ENCODE assay signal across 16 cellular contexts in the genomic region with DNA sequence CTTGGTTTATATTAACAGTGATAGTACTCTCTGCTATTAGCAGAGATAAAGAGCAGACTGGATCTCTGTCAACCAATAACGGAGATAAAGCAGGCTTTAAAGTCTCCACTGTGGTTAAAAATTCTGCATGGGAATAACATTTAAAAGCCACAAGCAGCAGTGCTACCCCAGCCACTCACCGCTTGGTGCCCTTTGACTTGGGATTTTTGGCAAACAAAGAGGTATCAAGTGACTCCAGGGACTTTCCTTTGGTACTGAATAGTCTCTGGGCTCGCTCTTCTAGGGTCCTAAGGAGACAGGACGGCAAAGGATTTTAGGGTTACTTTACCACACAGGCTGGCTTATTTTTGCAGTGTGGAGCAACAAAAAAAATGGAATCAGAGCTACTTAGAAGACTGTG. TPM values are rescaled to one million over a fixed set of nuclear protein-coding genes. Genes with fewer than 3 reads are reported as not detected.
DNase-seq lines count a peak whose midpoint lies in the region; ATAC-seq lines count a peak whose summit lies in the region.
"Had no signal": no experiment of that assay in that cellular context is flagged by ENCODE, and none has a peak within 500 bp of the region (broad histone marks: within the 10 kb centered on the region; RNA-seq: fewer than 3 reads in every experiment).

No MANE protein-coding gene starts in this region.

- H3K36me3 Mint-ChIP-seq in activated T-cell treated with anti-CD3 and anti-CD28 coated beads, Interleukin-2, amount 50 U/mL, for 24 hours (ENCODE audit: low read depth): peaks cover 94% of the 10 kb centered on the region
- peaks cover 52% of the 10 kb centered on the region for H3K36me3 Mint-ChIP-seq in activated T-cell treated with anti-CD3 and anti-CD28 coated beads, Interleukin-2, amount 50 U/mL, for 4 hours (ENCODE audit: insufficient read depth)
- peaks cover 68% of the 10 kb centered on the region for H3K36me3 Mint-ChIP-seq in stimulated activated memory B cell treated with anti-CD40 and anti-IgM and Interleukin-4, amounts not matched to agents 10 μg/mL and 1 μg/mL and 100 μg/mL, for 72 hours

- no peak for DNase-seq in activated T-cell treated with anti-CD3 and anti-CD28 coated beads, Interleukin-2, amount 50 U/mL, for 24 hours
- no peak for DNase-seq in activated T-cell treated with anti-CD3 and anti-CD28 coated beads, Interleukin-2, amount 50 U/mL, for 4 hours
- DNase-seq in stimulated activated naive CD8-positive, alpha-beta T cell treated with anti-CD3 and anti-CD28 coated beads, Interleukin-15, Interleukin-2, amounts not matched to agents 100 U/mL and 50 U/mL, for 24 hours: no peak
- DNase-seq in stimulated activated naive CD8-positive, alpha-beta T cell treated with anti-CD3 and anti-CD28 coated beads, Interleukin-15, amount 100 ng/mL, for 72 hours: no peak
- no peak for DNase-seq in NK-92 treated with Interleukin-12 subunit alpha and Interleukin-12 subunit beta, amount 100 ng/mL, for 24 hours (lab: John Stamatoyannopoulos, UW)
- no peak for DNase-seq in cerebellar cortex (ENCODE audit: low spot score)
- DNase-seq: AML-193; CD4-positive, alpha-beta memory T cell; DMS153; DMS79; GDM1; H9; IMR-90 had no signal

- H3K27me3 Mint-ChIP-seq in activated T-cell treated with anti-CD3 and anti-CD28 coated beads, Interleukin-2, amount 50 U/mL, for 24 hours: no peaks in the 10 kb centered on the region
- no peaks in the 10 kb centered on the region for H3K27me3 Mint-ChIP-seq in activated T-cell treated with anti-CD3 and anti-CD28 coated beads, Interleukin-2, amount 50 U/mL, for 4 hours (ENCODE audit: low read depth)
- no peaks in the 10 kb centered on the region for H3K27me3 Mint-ChIP-seq in stimulated activated naive CD8-positive, alpha-beta T cell treated with anti-CD3 and anti-CD28 coated beads, Interleukin-15, amount 100 ng/mL, for 72 hours
- H3K27me3 Mint-ChIP-seq in stimulated activated memory B cell treated with anti-CD40 and anti-IgM and Interleukin-4, amounts not matched to agents 10 μg/mL and 1 μg/mL and 100 μg/mL, for 72 hours: no peaks in the 10 kb centered on the region
- H3K27me3 Mint-ChIP-seq: CD4-positive, alpha-beta memory T cell had no signal

- H3K4me1 Mint-ChIP-seq in activated T-cell treated with anti-CD3 and anti-CD28 coated beads, Interleukin-2, amount 50 U/mL, for 24 hours (ENCODE audit: low read depth): peaks cover 4% of the 10 kb centered on the region
- no peaks in the 10 kb centered on the region for H3K4me1 Mint-ChIP-seq in activated T-cell treated with anti-CD3 and anti-CD28 coated beads, Interleukin-2, amount 50 U/mL, for 4 hours (ENCODE audit: low read depth)
- H3K4me1 Mint-ChIP-seq in stimulated activated naive CD8-positive, alpha-beta T cell treated with anti-CD3 and anti-CD28 coated beads, Interleukin-15, amount 100 ng/mL, for 72 hours: peaks cover 10% of the 10 kb centered on the region
- peaks cover 9% of the 10 kb centered on the region for H3K4me1 Mint-ChIP-seq in stimulated activated memory B cell treated with anti-CD40 and anti-IgM and Interleukin-4, amounts not matched to agents 10 μg/mL and 1 μg/mL and 100 μg/mL, for 72 hours
- H3K4me1 Mint-ChIP-seq: CD14-positive monocyte, H9 had no signal

- no peak overlapping the region for H3K4me3 Mint-ChIP-seq in activated T-cell treated with anti-CD3 and anti-CD28 coated beads, Interleukin-2, amount 50 U/mL, for 24 hours
- H3K4me3 Mint-ChIP-seq in activated T-cell treated with anti-CD3 and anti-CD28 coated beads, Interleukin-2, amount 50 U/mL, for 4 hours: no peak overlapping the region
- no peak overlapping the region for H3K4me3 Mint-ChIP-seq in stimulated activated naive CD8-positive, alpha-beta T cell treated with anti-CD3 and anti-CD28 coated beads, Interleukin-15, amount 100 ng/mL, for 72 hours
- no peak overlapping the region for H3K4me3 Mint-ChIP-seq in stimulated activated memory B cell treated with anti-CD40 and anti-IgM and Interleukin-4, amounts not matched to agents 10 μg/mL and 1 μg/mL and 100 μg/mL, for 72 hours
- H3K4me3 Mint-ChIP-seq: CD14-positive monocyte; CD4-positive, alpha-beta memory T cell; H9 had no signal

- H3K9me3 Mint-ChIP-seq in activated T-cell treated with anti-CD3 and anti-CD28 coated beads, Interleukin-2, amount 50 U/mL, for 24 hours: no peaks in the 10 kb centered on the region
- no peaks in the 10 kb centered on the region for H3K9me3 Mint-ChIP-seq in activated T-cell treated with anti-CD3 and anti-CD28 coated beads, Interleukin-2, amount 50 U/mL, for 4 hours
- H3K9me3 Mint-ChIP-seq in stimulated activated naive CD8-positive, alpha-beta T cell treated with anti-CD3 and anti-CD28 coated beads, Interleukin-15, amount 100 ng/mL, for 72 hours: no peaks in the 10 kb centered on the region
- no peaks in the 10 kb centered on the region for H3K9me3 Mint-ChIP-seq in stimulated activated memory B cell treated with anti-CD40 and anti-IgM and Interleukin-4, amounts not matched to agents 10 μg/mL and 1 μg/mL and 100 μg/mL, for 72 hours

- peak overlapping the region; percentile 59 for H3K27ac Mint-ChIP-seq in activated T-cell treated with anti-CD3 and anti-CD28 coated beads, Interleukin-2, amount 50 U/mL, for 24 hours
- H3K27ac Mint-ChIP-seq in stimulated activated naive CD8-positive, alpha-beta T cell treated with anti-CD3 and anti-CD28 coated beads, Interleukin-15, amount 100 ng/mL, for 72 hours: no peak overlapping the region
- peak overlapping the region; percentile 51 for H3K27ac Mint-ChIP-seq in stimulated activated memory B cell treated with anti-CD40 and anti-IgM and Interleukin-4, amounts not matched to agents 10 μg/mL and 1 μg/mL and 100 μg/mL, for 72 hours

- ATAC-seq in activated T-cell treated with anti-CD3 and anti-CD28 coated beads, Interleukin-2, amount 50 U/mL, for 4 hours: no peak
- peak; percentile 23 for ATAC-seq in stimulated activated naive CD8-positive, alpha-beta T cell treated with anti-CD3 and anti-CD28 coated beads, Interleukin-15, Interleukin-2, amounts not matched to agents 100 U/mL and 50 U/mL, for 24 hours
- no peak for ATAC-seq in stimulated activated naive CD8-positive, alpha-beta T cell treated with anti-CD3 and anti-CD28 coated beads, Interleukin-15, amount 100 ng/mL, for 72 hours
- ATAC-seq in stimulated activated memory B cell treated with anti-CD40 and anti-IgM and Interleukin-4, amounts not matched to agents 10 μg/mL and 1 μg/mL and 100 μg/mL, for 72 hours: no peak
- ATAC-seq: A549 had no signal

RNA-seq across cellular contexts. Expression of a gene that starts 11.3 kb away (rescaled TPM):
- total RNA-seq in activated T-cell treated with anti-CD3 and anti-CD28 coated beads, Interleukin-2, amount 50 U/mL, for 4 hours: 100 to 1,000 TPM; 130 to 133 (median 130) TPM

RNA-seq across cellular contexts. Expression of a gene that starts 26.8 kb away (rescaled TPM):
- 10 to 100 TPM; 15.9 to 33.8 (median 26.9) TPM for total RNA-seq in activated T-cell treated with anti-CD3 and anti-CD28 coated beads, Interleukin-2, amount 50 U/mL, for 4 hours

RNA-seq across cellular contexts. Expression of a gene that starts 31.7 kb away (rescaled TPM):
- 10 to 100 TPM; 12.6 to 17.0 (median 15.5) TPM for total RNA-seq in activated T-cell treated with anti-CD3 and anti-CD28 coated beads, Interleukin-2, amount 50 U/mL, for 4 hours

RNA-seq across cellular contexts. Expression of a gene that starts 34.0 kb away (rescaled TPM):
- 100 to 1,000 TPM; 103 to 105 (median 104) TPM for total RNA-seq in activated T-cell treated with anti-CD3 and anti-CD28 coated beads, Interleukin-2, amount 50 U/mL, for 4 hours

Comparison
In these comparisons a context has a peak if more than half of its experiments do, and no peak if none do; other contexts are left out.
1. H3K27ac Mint-ChIP-seq: peak in activated T-cell treated with anti-CD3 and anti-CD28 coated beads, Interleukin-2, amount 50 U/mL, for 24 hours (single experiment) and stimulated activated memory B cell treated with anti-CD40 and anti-IgM and Interleukin-4, amounts not matched to agents 10 μg/mL and 1 μg/mL and 100 μg/mL, for 72 hours (single experiment); none in stimulated activated naive CD8-positive, alpha-beta T cell treated with anti-CD3 and anti-CD28 coated beads, Interleukin-15, amount 100 ng/mL, for 72 hours (0 of 2).